Comparison of ENCODE assay signal across 10 cellular contexts in the genomic region with DNA sequence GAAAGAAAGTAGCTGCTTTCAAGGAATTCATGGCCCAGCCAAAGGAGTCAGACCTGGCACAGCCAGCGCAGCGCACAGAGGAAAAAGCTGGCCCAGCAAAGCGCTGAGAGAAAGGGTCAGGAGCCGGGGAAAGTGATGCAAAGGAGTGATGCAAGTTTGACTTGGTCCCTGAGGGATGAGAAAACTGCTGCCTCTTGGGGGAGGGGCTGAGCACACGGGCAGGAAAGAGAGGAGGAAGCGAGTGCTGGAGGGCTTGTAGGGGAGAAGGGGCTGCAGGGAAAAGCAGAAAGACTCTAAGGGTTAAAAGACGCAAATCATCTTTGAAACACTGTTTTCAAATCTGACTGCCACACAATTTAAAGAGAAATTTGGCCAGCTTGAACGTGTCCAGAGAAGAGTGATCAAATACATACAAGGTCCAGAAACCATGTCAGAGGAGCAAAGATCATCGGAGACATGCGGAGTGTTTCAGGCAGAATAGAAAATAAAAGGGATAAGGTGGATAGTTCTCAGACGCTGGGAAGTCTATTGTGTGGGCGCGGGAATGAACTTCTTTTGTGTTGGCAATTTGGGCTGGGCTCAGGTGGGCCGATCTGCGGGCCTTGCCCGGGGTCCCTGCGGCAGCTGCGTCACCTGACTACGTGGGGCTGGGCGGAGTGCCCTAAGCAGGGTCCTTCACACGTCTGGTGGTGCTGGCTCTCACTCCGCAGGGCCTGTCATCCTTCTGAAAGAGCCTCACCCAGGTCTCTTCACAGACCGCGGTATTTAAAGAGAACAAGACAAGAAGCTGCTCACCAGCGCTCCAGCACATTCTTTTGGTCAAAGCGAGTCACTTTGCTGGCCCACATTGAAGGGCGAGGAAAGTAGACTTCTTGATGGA. TPM values are rescaled to one million over a fixed set of nuclear protein-coding genes. Genes with fewer than 3 reads are reported as not detected.
DNase-seq lines count a peak whose midpoint lies in the region; ATAC-seq and TF ChIP-seq lines count a peak whose summit lies in the region.
"Had no signal": no experiment of that assay in that cellular context is flagged by ENCODE, and none has a peak within 500 bp of the region (broad histone marks: within the 10 kb centered on the region; RNA-seq: fewer than 3 reads in every experiment).

No MANE protein-coding gene starts in this region.

- H3K4me1 ChIP-seq in BLaER1: peaks cover 25% of the 10 kb centered on the region

- H3K27me3 Mint-ChIP-seq in neural crest cell (ENCODE audit: low read depth): peaks cover 3% of the 10 kb centered on the region

- peak overlapping the region; percentile 67 for H3K4me2 ChIP-seq in BLaER1

- H3K4me3 Mint-ChIP-seq in neural crest cell: peak overlapping the region; percentile 62

- H3K36me3 Mint-ChIP-seq in neural crest cell (ENCODE audit: low read depth): no peaks in the 10 kb centered on the region

- DNase-seq in NCI-H69 (lab: John Stamatoyannopoulos, UW) (peak; percentile 90), glomerular visceral epithelial cell (ENCODE audit: extremely low spot score) (peak; percentile 49), neural crest cell (ENCODE audit: low read depth, low spot score) (no peak), GM19240 (ENCODE audit: insufficient read length, low spot score) (no peak), SW 1271 (lab: John Stamatoyannopoulos, UW) (no peak)
- DNase-seq: activated T-cell treated with anti-CD3 and anti-CD28 coated beads, Interleukin-2, amount 50 U/mL, for 72 hours; left colon had no signal

- H3K9me3 ChIP-seq in BLaER1: no peaks in the 10 kb centered on the region

- H3K4me1 Mint-ChIP-seq in neural crest cell: peaks cover 34% of the 10 kb centered on the region

- ATAC-seq in GM21447 (IDR thresholded peaks at IDR 0.05; ENCODE audit: unreplicated experiment): no peak
- no peak for ATAC-seq in GM19397 (IDR thresholded peaks at IDR 0.05; ENCODE audit: unreplicated experiment)
- ATAC-seq: activated T-cell treated with anti-CD3 and anti-CD28 coated beads, Interleukin-2, amount 50 U/mL, for 72 hours; left colon had no signal

- H3K27ac ChIP-seq in BLaER1: peak overlapping the region; percentile 6

- peaks cover 35% of the 10 kb centered on the region for H3K36me3 ChIP-seq in BLaER1

- no peak overlapping the region for H3K4me3 ChIP-seq in BLaER1

- H4K20me1 ChIP-seq in BLaER1: peaks cover 4% of the 10 kb centered on the region; the same call in 1 of the 2 replicates

- no peaks in the 10 kb centered on the region for H3K27me3 ChIP-seq in BLaER1

- TF ChIP-seq CTCF in neural crest cell (conservative IDR thresholded peaks at IDR 0.05): no peak

- no peak overlapping the region for H3K9ac ChIP-seq in BLaER1

- no peaks in the 10 kb centered on the region for H3K9me3 Mint-ChIP-seq in neural crest cell
- H3K9me3 Mint-ChIP-seq: activated T-cell treated with anti-CD3 and anti-CD28 coated beads, Interleukin-2, amount 50 U/mL, for 72 hours had no signal

- H3K27ac Mint-ChIP-seq in neural crest cell (ENCODE audit: unreplicated experiment): peak overlapping the region; percentile 8
- H3K27ac Mint-ChIP-seq: activated T-cell treated with anti-CD3 and anti-CD28 coated beads, Interleukin-2, amount 50 U/mL, for 72 hours had no signal

RNA-seq across cellular contexts. Expression of gene N4BP2L1, which starts 18.1 kb away (rescaled TPM):
- total RNA-seq in neural crest cell: 1.6 and 2.0 TPM in 2 replicates

Comparison
In these comparisons a context has a peak if more than half of its experiments do, and no peak if none do; other contexts are left out.
1. DNase-seq: peak in NCI-H69 (single experiment) and glomerular visceral epithelial cell (single experiment); none in neural crest cell (single experiment), GM19240 (single experiment) and SW 1271 (0 of 2).